24 cellular contexts compared by ENCODE assay signal in the genomic region with DNA sequence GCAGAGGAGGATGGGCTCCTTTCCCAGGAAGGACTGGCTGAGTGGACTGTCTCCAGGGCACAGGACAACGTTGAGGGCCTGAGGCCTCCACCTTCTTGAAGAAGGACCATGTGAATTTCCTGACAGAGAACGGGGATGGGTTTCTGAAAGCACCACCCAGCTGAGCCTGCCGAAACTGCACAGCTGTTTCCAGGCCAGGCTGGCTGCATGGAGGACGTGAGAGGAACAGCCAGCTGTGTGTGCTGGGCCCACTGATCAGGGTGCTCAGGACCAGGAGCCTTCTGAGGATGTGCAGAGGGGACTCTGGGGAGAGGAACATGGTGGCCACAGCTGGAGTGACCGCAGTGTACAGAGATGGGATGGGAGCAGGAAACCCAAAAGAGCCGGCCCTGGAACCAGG. TPM values are rescaled to one million over a fixed set of nuclear protein-coding genes. Genes with fewer than 3 reads are reported as not detected.
DNase-seq lines count a peak whose midpoint lies in the region; ATAC-seq and TF ChIP-seq lines count a peak whose summit lies in the region.
"Had no signal": no experiment of that assay in that cellular context is flagged by ENCODE, and none has a peak within 500 bp of the region (broad histone marks: within the 10 kb centered on the region; RNA-seq: fewer than 3 reads in every experiment).

No MANE protein-coding gene starts in this region.

- H3K27ac Mint-ChIP-seq in CD4-positive, alpha-beta T cell = no peak overlapping the region
- H3K27ac Mint-ChIP-seq in WTC11 (peak overlapping the region; percentile 61; the same call in 1 of the 2 replicates), neural crest cell (ENCODE audit: unreplicated experiment) (no peak overlapping the region)
- H3K27ac Mint-ChIP-seq: stimulated activated memory B cell treated with anti-CD40 and anti-IgM and Interleukin-4, amounts not matched to agents 10 μg/mL and 1 μg/mL and 100 μg/mL, for 72 hours had no signal

- no peaks in the 10 kb centered on the region for H3K9me2 ChIP-seq in GM23248 (ENCODE audit: insufficient read depth)

- no peak overlapping the region for H3K27ac ChIP-seq in CD4-positive, alpha-beta T cell (ENCODE audit: low read depth, low read length)
- no peak overlapping the region for H3K27ac ChIP-seq in KMS-11
- H3K27ac ChIP-seq in GM23248 = no peak overlapping the region
- no peak overlapping the region for H3K27ac ChIP-seq in substantia nigra (ENCODE audit: low read depth, low read length, poor library complexity, severe bottlenecking)
- H3K27ac ChIP-seq: epithelial cell of prostate, pancreas had no signal

- H3K36me3 ChIP-seq in KMS-11 (ENCODE audit: insufficient read depth) = no peaks in the 10 kb centered on the region
- no peaks in the 10 kb centered on the region for H3K36me3 ChIP-seq in GM23248 (ENCODE audit: low read depth)
- H3K36me3 ChIP-seq: pancreas had no signal

- CTCF ChIA-PET in CD4-positive, alpha-beta T cell (lab: Charles Lee) = no interaction called here
- CTCF ChIA-PET in WTC11 (lab: Charles Lee) = interaction anchor here (1.0 kb wide), 1 partner anchor 11 kb away, joined by 6 read pairs; no protein-coding TSS in a partner anchor

- no peak for ATAC-seq in CD4-positive, alpha-beta T cell (ENCODE audit: poor library complexity)
- no peak for ATAC-seq in WTC11
- ATAC-seq in HG03457 (IDR thresholded peaks at IDR 0.05; ENCODE audit: unreplicated experiment) = no peak
- no peak for ATAC-seq in GM21360 (IDR thresholded peaks at IDR 0.05; ENCODE audit: unreplicated experiment)
- ATAC-seq: pancreas; stimulated activated memory B cell treated with anti-CD40 and anti-IgM and Interleukin-4, amounts not matched to agents 10 μg/mL and 1 μg/mL and 100 μg/mL, for 72 hours had no signal

- H3K4me1 ChIP-seq in KMS-11 (ENCODE audit: low read depth, poor library complexity, severe bottlenecking) = peaks cover 38% of the 10 kb centered on the region
- H3K4me1 ChIP-seq in GM23248 (ENCODE audit: insufficient read depth) = 0 out of 2 replicates have a peak, but pooled peaks cover 5% of the 10 kb centered on the region

- in situ Hi-C loops in GM23248 (cut with MboI) = no loop called here

- intact Hi-C loops in CD4-positive, alpha-beta T cell (cut with DNase I, micrococcal nuclease) = loop anchor here in 1 of 2 experiments (2.0 to 10.0 kb wide), 5 partner anchors 37 to 1723 kb away; a partner anchor contains a TSS

- H3K27me3 ChIP-seq in CD4-positive, alpha-beta T cell (ENCODE audit: control insufficient read depth, insufficient read depth, low read length) = no peaks in the 10 kb centered on the region
- H3K27me3 ChIP-seq in KMS-11 (ENCODE audit: insufficient read depth, low read depth) = no peaks in the 10 kb centered on the region
- no peaks in the 10 kb centered on the region for H3K27me3 ChIP-seq in GM23248 (replicated peaks; ENCODE audit: insufficient read depth)
- H3K27me3 ChIP-seq: pancreas had no signal

- H3K4me3 ChIP-seq in KMS-11 (IDR thresholded peaks at IDR 0.05; ENCODE audit: insufficient read depth, low read depth, low read length) (no peak overlapping the region), GM23248 (no peak overlapping the region)
- H3K4me3 ChIP-seq: pancreas had no signal

- H3F3A ChIP-seq in GM23248 (ENCODE audit: insufficient read depth) = no peaks in the 10 kb centered on the region

- H3K36me3 Mint-ChIP-seq in CD4-positive, alpha-beta T cell (ENCODE audit: low read depth) = peaks cover 28% of the 10 kb centered on the region
- H3K36me3 Mint-ChIP-seq in WTC11 (no peaks in the 10 kb centered on the region), neural crest cell (ENCODE audit: low read depth) (peaks cover 8% of the 10 kb centered on the region)
- H3K36me3 Mint-ChIP-seq: naive B cell; stimulated activated memory B cell treated with anti-CD40 and anti-IgM and Interleukin-4, amounts not matched to agents 10 μg/mL and 1 μg/mL and 100 μg/mL, for 72 hours had no signal

- peak overlapping the region; percentile 45 for H3K4me3 Mint-ChIP-seq in CD4-positive, alpha-beta T cell
- H3K4me3 Mint-ChIP-seq in WTC11 (no peak overlapping the region), neural crest cell (peak overlapping the region; percentile 44)
- H3K4me3 Mint-ChIP-seq: stimulated activated memory B cell treated with anti-CD40 and anti-IgM and Interleukin-4, amounts not matched to agents 10 μg/mL and 1 μg/mL and 100 μg/mL, for 72 hours had no signal

- H3K4me1 Mint-ChIP-seq in CD4-positive, alpha-beta T cell (ENCODE audit: low read depth) = peaks cover 16% of the 10 kb centered on the region
- H3K4me1 Mint-ChIP-seq in WTC11 = peaks cover 7% of the 10 kb centered on the region
- peaks cover 17% of the 10 kb centered on the region for H3K4me1 Mint-ChIP-seq in neural crest cell

- H3K9me3 Mint-ChIP-seq in CD4-positive, alpha-beta T cell = no peaks in the 10 kb centered on the region
- H3K9me3 Mint-ChIP-seq in WTC11 = no peaks in the 10 kb centered on the region
- no peaks in the 10 kb centered on the region for H3K9me3 Mint-ChIP-seq in neural crest cell
- H3K9me3 Mint-ChIP-seq: naive B cell; stimulated activated memory B cell treated with anti-CD40 and anti-IgM and Interleukin-4, amounts not matched to agents 10 μg/mL and 1 μg/mL and 100 μg/mL, for 72 hours had no signal

- H3K9ac ChIP-seq in KMS-11 (no peak overlapping the region), GM23248 (no peak overlapping the region)

- H3K79me2 ChIP-seq in KMS-11 (ENCODE audit: insufficient read depth, low read depth) (no peaks in the 10 kb centered on the region), GM23248 (ENCODE audit: insufficient read depth) (peaks cover 4% of the 10 kb centered on the region; the same call in 1 of the 2 replicates)

- H3K4me2 ChIP-seq in KMS-11 (peak overlapping the region; percentile 68; the same call in 1 of the 2 replicates), GM23248 (ENCODE audit: unreplicated experiment) (no peak overlapping the region)

- no peak for DNase-seq in CD4-positive, alpha-beta T cell
- DNase-seq in WTC11 (ENCODE audit: low spot score) = no peak
- DNase-seq in neural crest cell (ENCODE audit: low read depth, low spot score) = no peak
- DNase-seq in GM23248 = no peak
- DNase-seq in substantia nigra (lab: John Stamatoyannopoulos, UW) = no peak
- DNase-seq: ACHN; activated CD4-positive, alpha-beta T cell treated with anti-CD3 and anti-CD28 coated beads, Interleukin-2, amount 50 U/mL, for 48 hours; activated CD8-positive, alpha-beta memory T cell treated with anti-CD3 and anti-CD28 coated beads, Interleukin-2, amount 50 U/mL, for 48 hours; activated effector memory CD4-positive, alpha-beta T cell treated with anti-CD3 and anti-CD28 coated beads, Interleukin-2, amount 50 U/mL, for 16 hours; Calu3; naive B cell; NCI-H1417; NCI-H2081; NCI-H345; NCI-H82; pancreas; Right ventricle myocardium superior; stimulated activated CD4-positive, alpha-beta T cell treated with anti-CD3 and anti-CD28 coated beads, Interleukin-2, amount 100 ng/mL, for 48 hours; T-helper 9 cell had no signal

- H3K9me3 ChIP-seq in CD4-positive, alpha-beta T cell (ENCODE audit: control insufficient read depth, low read length) = no peaks in the 10 kb centered on the region
- H3K9me3 ChIP-seq in GM23248 (ENCODE audit: low read depth) = no peaks in the 10 kb centered on the region
- H3K9me3 ChIP-seq: pancreas had no signal

- 52 to 70% methylated on average over 6 of the region's 6 CpGs for WGBS in GM23248 (ENCODE audit: low coverage in 1 of 2, low lambda C conversion rate in 2 of 2, missing lambda C conversion rate in 2 of 2), 2 experiments

- no peaks in the 10 kb centered on the region for H3K27me3 Mint-ChIP-seq in CD4-positive, alpha-beta T cell
- H3K27me3 Mint-ChIP-seq in WTC11 (ENCODE audit: low read depth) (no peaks in the 10 kb centered on the region; the same call in 1 of the 2 replicates), neural crest cell (ENCODE audit: low read depth) (peaks cover 3% of the 10 kb centered on the region)

- H4K20me1 ChIP-seq in KMS-11 (ENCODE audit: insufficient read depth) (no peaks in the 10 kb centered on the region), GM23248 (ENCODE audit: insufficient read depth) (no peaks in the 10 kb centered on the region)

- TF ChIP-seq CTCF in CD4-positive, alpha-beta T cell (IDR thresholded peaks at IDR 0.05) = no peak
- TF ChIP-seq CTCF in KMS-11 (conservative IDR thresholded peaks at IDR 0.05; ENCODE audit: low read depth, low read length) = no peak
- TF ChIP-seq CTCF in WTC11 (IDR thresholded peaks at IDR 0.05) = no peak
- no peak for TF ChIP-seq CTCF in neural crest cell (conservative IDR thresholded peaks at IDR 0.05)

- POLR2A ChIA-PET in CD4-positive, alpha-beta T cell (lab: Charles Lee) = interaction anchor here (3.5 kb wide), 1 partner anchor 39 kb away, joined by 121 read pairs; a partner anchor contains a TSS
- POLR2A ChIA-PET in WTC11 (lab: Charles Lee) = no interaction called here

- H2AFZ ChIP-seq in KMS-11 (ENCODE audit: low read depth) (no peak overlapping the region), GM23248 (no peak overlapping the region)

TF ChIP-seq in WTC11, 78 proteins besides CTCF, POLR2A, EP300 and RAD21 (continues in another document):
- TF ChIP-seq, protein P1, sequence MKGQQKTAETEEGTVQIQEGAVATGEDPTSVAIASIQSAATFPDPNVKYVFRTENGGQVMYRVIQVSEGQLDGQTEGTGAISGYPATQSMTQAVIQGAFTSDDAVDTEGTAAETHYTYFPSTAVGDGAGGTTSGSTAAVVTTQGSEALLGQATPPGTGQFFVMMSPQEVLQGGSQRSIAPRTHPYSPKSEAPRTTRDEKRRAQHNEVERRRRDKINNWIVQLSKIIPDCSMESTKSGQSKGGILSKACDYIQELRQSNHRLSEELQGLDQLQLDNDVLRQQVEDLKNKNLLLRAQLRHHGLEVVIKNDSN (CRISPR knock-in tag; IDR thresholded peaks at IDR 0.05) = no peak

RNA-seq across cellular contexts. Expression of a gene that starts 39.2 kb away (rescaled TPM):
- total RNA-seq in CD4-positive, alpha-beta T cell = 10 to 100 TPM; 63.5 to 64.0 TPM
- total RNA-seq in WTC11 (2021) = 44.0 to 49.5 TPM (median 47.7 TPM) in 3 replicates
- total RNA-seq in neural crest cell = 61.2 and 62.9 TPM in 2 replicates
- 10.6 and 12.5 TPM in 2 replicates for total RNA-seq in GM23248 (2014; rRNA removed; shearing (Covaris generic))
- 33.2 and 33.5 TPM in 2 replicates for polyA plus RNA-seq in GM23248 (2016; fragmentation: Nextera tagmentation; extraction: Ambion mirVana)
